In genomic region chr7:155685070-155685790, GRCh38 we compare ENCODE assay signal across 10 cellular contexts. TPM values are rescaled to one million over a fixed set of nuclear protein-coding genes. Genes with fewer than 3 reads are reported as not detected.
A peak's percentile ranks its signal among the peaks of the same experiment; 100 is the strongest.
DNase-seq lines count a peak whose midpoint lies in the region; ATAC-seq and TF ChIP-seq lines count a peak whose summit lies in the region.
"Had no signal": no experiment of that assay in that cellular context is flagged by ENCODE, and none has a peak within 500 bp of the region (broad histone marks: within the 10 kb centered on the region; RNA-seq: fewer than 3 reads in every experiment).

No MANE protein-coding gene starts in this region.

- ATAC-seq in GM19035 (IDR thresholded peaks at IDR 0.05; ENCODE audit: unreplicated experiment) (peak; percentile 61), HG02623 (IDR thresholded peaks at IDR 0.05; ENCODE audit: unreplicated experiment) (peak; percentile 55), esophagus mucosa (no peak)

- peak overlapping the region; percentile 50 for H3K27ac Mint-ChIP-seq in T-helper 1 cell treated with Interleukin-12 subunit alpha and Interleukin-12 subunit beta and Interleukin-4 antibody, amounts not matched to agents 30 μg/mL and 1 μg/mL, for 36 hours
- peak overlapping the region; percentile 6 for H3K27ac Mint-ChIP-seq in mesothelial cell of epicardium

- H3K9me3 Mint-ChIP-seq in T-helper 1 cell treated with Interleukin-12 subunit alpha and Interleukin-12 subunit beta and Interleukin-4 antibody, amounts not matched to agents 30 μg/mL and 1 μg/mL, for 36 hours = peaks cover 4% of the 10 kb centered on the region
- peaks cover 22% of the 10 kb centered on the region for H3K9me3 Mint-ChIP-seq in mesothelial cell of epicardium

- H3K79me2 ChIP-seq in OCI-LY7 (ENCODE audit: insufficient read depth, low read depth, low read length) = peaks cover 65% of the 10 kb centered on the region

- no peak overlapping the region for H2AFZ ChIP-seq in OCI-LY7 (ENCODE audit: low read length)

- H3K4me3 Mint-ChIP-seq in T-helper 1 cell treated with Interleukin-12 subunit alpha and Interleukin-12 subunit beta and Interleukin-4 antibody, amounts not matched to agents 30 μg/mL and 1 μg/mL, for 36 hours = peak overlapping the region; percentile 2
- H3K4me3 Mint-ChIP-seq in mesothelial cell of epicardium = no peak overlapping the region

- H3K27me3 Mint-ChIP-seq in T-helper 1 cell treated with Interleukin-12 subunit alpha and Interleukin-12 subunit beta and Interleukin-4 antibody, amounts not matched to agents 30 μg/mL and 1 μg/mL, for 36 hours (ENCODE audit: low read depth) = no peaks in the 10 kb centered on the region
- H3K27me3 Mint-ChIP-seq in mesothelial cell of epicardium (ENCODE audit: low read depth) = no peaks in the 10 kb centered on the region

- peaks cover 5% of the 10 kb centered on the region; the same call in 1 of the 2 replicates for H3K9me3 ChIP-seq in OCI-LY7 (ENCODE audit: low read length)

- H3K4me1 ChIP-seq in OCI-LY7 (ENCODE audit: insufficient read depth, low read length, poor library complexity, severe bottlenecking) = peaks cover 4% of the 10 kb centered on the region

- H3K4me1 Mint-ChIP-seq in T-helper 1 cell treated with Interleukin-12 subunit alpha and Interleukin-12 subunit beta and Interleukin-4 antibody, amounts not matched to agents 30 μg/mL and 1 μg/mL, for 36 hours (ENCODE audit: low read depth) = peaks cover 30% of the 10 kb centered on the region
- no peaks in the 10 kb centered on the region for H3K4me1 Mint-ChIP-seq in mesothelial cell of epicardium

- TF ChIP-seq CTCF in mesothelial cell of epicardium (IDR thresholded peaks at IDR 0.05; ENCODE audit: unreplicated experiment) = no peak
- no peak for TF ChIP-seq CTCF in OCI-LY7 (conservative IDR thresholded peaks at IDR 0.05; ENCODE audit: low read length)

- POLR2A ChIA-PET in OCI-LY7 (lab: Charles Lee) = interaction anchor here (1.5 kb wide), 1 partner anchor 8 kb away, joined by 4 read pairs; no protein-coding TSS in a partner anchor

- no peak overlapping the region for H3K4me2 ChIP-seq in OCI-LY7 (ENCODE audit: low read length)

- peaks cover 49% of the 10 kb centered on the region for H3K36me3 Mint-ChIP-seq in T-helper 1 cell treated with Interleukin-12 subunit alpha and Interleukin-12 subunit beta and Interleukin-4 antibody, amounts not matched to agents 30 μg/mL and 1 μg/mL, for 36 hours (ENCODE audit: low read depth)
- peaks cover 65% of the 10 kb centered on the region for H3K36me3 Mint-ChIP-seq in mesothelial cell of epicardium

- H3K9me2 ChIP-seq in OCI-LY7 (ENCODE audit: insufficient read depth, low read length) = no peaks in the 10 kb centered on the region

- BruUV-seq in OCI-LY7 (replicated peaks; lab: Mats Ljungman, UMichigan) = no TSS peak

- intact Hi-C loops in OCI-LY7 (cut with micrococcal nuclease; ENCODE audit: unreplicated experiment) = no loop called here

- H3K27ac ChIP-seq in OCI-LY7 (ENCODE audit: low read depth, low read length, poor library complexity, severe bottlenecking) = no peak overlapping the region
- H3K27ac ChIP-seq: VCaP had no signal

- H3K36me3 ChIP-seq in OCI-LY7 (ENCODE audit: insufficient read depth, low read length) = peaks cover 65% of the 10 kb centered on the region

- H4K20me1 ChIP-seq in OCI-LY7 (ENCODE audit: insufficient read depth, low read length) = peaks cover 7% of the 10 kb centered on the region

- DNase-seq in mesothelial cell of epicardium (ENCODE audit: low spot score in 2 of 2, unreplicated experiment in 2 of 2) = no peak
- no peak for DNase-seq in activated CD4-positive, CD25-positive, alpha-beta regulatory T cell treated with anti-CD3 and anti-CD28 coated beads, Interleukin-2, amount 50 U/mL, for 72 hours
- DNase-seq in OCI-LY7 (ENCODE audit: low spot score) = no peak
- DNase-seq: DMS79, NCI-H146 had no signal

- H3K4me3 ChIP-seq in OCI-LY7 (ENCODE audit: low read depth, low read length, poor library complexity, severe bottlenecking) = no peak overlapping the region

- CTCF ChIA-PET in OCI-LY7 (lab: Charles Lee; ENCODE audit: unreplicated experiment) = no interaction called here

RNA-seq across cellular contexts. Expression of gene RBM33, which starts 40.8 kb away (rescaled TPM):
- 83.4 to 91.9 TPM (median 91.5 TPM) in 3 replicates for total RNA-seq in mesothelial cell of epicardium
- total RNA-seq in esophagus mucosa = 29.8 TPM
- 67.6 and 79.2 TPM in 2 replicates for total RNA-seq in OCI-LY7 (2014; rRNA removed; shearing (Covaris generic))
- total RNA-seq in OCI-LY7 (2022) = 127 and 150 TPM in 2 replicates
